17 cellular contexts compared by ENCODE assay signal in the genomic region with DNA sequence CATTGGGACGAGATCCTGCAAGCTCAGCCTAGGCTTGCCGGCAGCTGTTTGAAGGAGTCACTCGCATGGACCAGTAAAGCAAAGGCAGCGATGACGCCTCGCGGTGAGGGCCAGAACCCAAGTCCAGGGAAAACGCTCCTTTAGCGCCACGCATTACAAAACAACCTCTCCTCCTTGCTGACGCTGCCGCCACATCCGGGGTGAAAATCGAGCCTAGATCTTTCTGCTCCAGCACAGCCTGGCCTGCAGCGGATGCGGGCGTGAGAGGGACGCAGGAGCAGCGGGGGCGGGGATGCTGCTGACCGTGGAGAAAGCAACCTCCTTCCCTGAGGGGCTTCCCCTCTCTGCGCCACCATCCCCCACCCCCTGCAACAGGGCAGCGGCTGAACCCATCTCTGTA. TPM values are rescaled to one million over a fixed set of nuclear protein-coding genes. Genes with fewer than 3 reads are reported as not detected.
DNase-seq lines count a peak whose midpoint lies in the region; ATAC-seq, FAIRE-seq and TF ChIP-seq lines count a peak whose summit lies in the region.
"Had no signal": no experiment of that assay in that cellular context is flagged by ENCODE, and none has a peak within 500 bp of the region (broad histone marks: within the 10 kb centered on the region; RNA-seq: fewer than 3 reads in every experiment).

No MANE protein-coding gene starts in this region.

- H3K27me3 Mint-ChIP-seq in H9 (ENCODE audit: low read depth): peaks cover 3% of the 10 kb centered on the region; the same call in 1 of the 2 replicates

- no peak overlapping the region for H3K56ac ChIP-seq in H9 (ENCODE audit: insufficient read length, low read depth, low read length)

- H3K4ac ChIP-seq in H9 (ENCODE audit: low read depth, low read length): no peak overlapping the region
- no peak overlapping the region for H3K4ac ChIP-seq in neuronal stem cell (ENCODE audit: low read length)

- no TSS peak for BruUV-seq in GM12878 (replicated peaks; lab: Mats Ljungman, UMichigan)

- in situ Hi-C loops in GM12878 (cut with MboI): no loop called here

- H3K79me2 ChIP-seq in H9 (ENCODE audit: insufficient read depth, low read length) (no peaks in the 10 kb centered on the region), GM12878 (ENCODE audit: control insufficient read depth, insufficient read depth, low read length) (no peaks in the 10 kb centered on the region)

- H3K9ac ChIP-seq in H9 (ENCODE audit: extremely low read depth, insufficient read length, low read length): no peak overlapping the region
- no peak overlapping the region for H3K9ac ChIP-seq in GM12878 (ENCODE audit: control insufficient read depth, insufficient read depth, low read length)
- H3K9ac ChIP-seq in neuronal stem cell (ENCODE audit: low read depth, low read length, poor library complexity): peak overlapping the region; percentile 68
- H3K9ac ChIP-seq: BLaER1 treated with 17β-estradiol and CSF1 and Interleukin-3, amounts not matched to agents 10 nM and 100 nM had no signal

- H2BK15ac ChIP-seq in H9 (ENCODE audit: low read depth, low read length): no peak overlapping the region
- no peak overlapping the region for H2BK15ac ChIP-seq in neuronal stem cell (ENCODE audit: low read length)

- no peak overlapping the region for H3K4me3 ChIP-seq in GM12878
- no peak overlapping the region for H3K4me3 ChIP-seq in neuronal stem cell (ENCODE audit: low read length in 2 of 2)
- H3K4me3 ChIP-seq: BLaER1 treated with 17β-estradiol and CSF1 and Interleukin-3, amounts not matched to agents 10 nM and 100 nM had no signal

- H3K4me1 ChIP-seq in H9 (ENCODE audit: insufficient read depth, low read length): no peaks in the 10 kb centered on the region; the same call in 1 of the 2 replicates
- H3K4me1 ChIP-seq in GM12878 (ENCODE audit: control insufficient read depth, insufficient read depth, low read length): peaks cover 30% of the 10 kb centered on the region
- no peaks in the 10 kb centered on the region for H3K4me1 ChIP-seq in neuronal stem cell (ENCODE audit: control insufficient read depth in 2 of 2, insufficient read depth in 1 of 2, low read depth in 1 of 2, low read length in 2 of 2)

- H2BK120ac ChIP-seq in H9 (ENCODE audit: low read depth, low read length, poor library complexity, severe bottlenecking) (no peak overlapping the region), neuronal stem cell (ENCODE audit: low read depth, low read length) (no peak overlapping the region)

- TF ChIP-seq RAD21 in GM12878 (IDR thresholded peaks at IDR 0.05; ENCODE audit: insufficient read depth, low read depth, low read length): no peak

- no peaks in the 10 kb centered on the region for H3K27me3 ChIP-seq in H9 (ENCODE audit: insufficient read depth, low read length)
- no peaks in the 10 kb centered on the region for H3K27me3 ChIP-seq in GM12878 (replicated peaks in 1 of 2; ENCODE audit: control insufficient read depth in 2 of 2, insufficient read depth in 2 of 2, low read length in 1 of 2)
- peaks cover 0 to 5% (median 0%) of the 10 kb centered on the region in 3 experiments for H3K27me3 ChIP-seq in neuronal stem cell (ENCODE audit: control insufficient read depth in 3 of 3, insufficient read depth in 3 of 3, low read depth in 1 of 3, low read length in 3 of 3)
- H3K27me3 ChIP-seq: BLaER1 treated with 17β-estradiol and CSF1 and Interleukin-3, amounts not matched to agents 10 nM and 100 nM had no signal

- ATAC-seq in GM12878 (no peak), HG03280 (IDR thresholded peaks at IDR 0.05; ENCODE audit: unreplicated experiment) (no peak), GM18519 (IDR thresholded peaks at IDR 0.05; ENCODE audit: low FRiP score, unreplicated experiment) (no peak)
- ATAC-seq: HepG2 had no signal

- TF ChIP-seq CTCF in H9 (conservative IDR thresholded peaks at IDR 0.05) (no peak), GM12878 (IDR thresholded peaks at IDR 0.05 in 2 of 3, conservative IDR thresholded peaks at IDR 0.05 in 1 of 3; ENCODE audit: control insufficient read depth in 2 of 3, extremely low read depth in 1 of 3, insufficient read depth in 1 of 3, low read depth in 3 of 3, low read length in 3 of 3) (no peak)

- SMC1A ChIA-PET in GM12878 (lab: Charles Lee; ENCODE audit: uncharacterized antibody, unreplicated experiment): interaction anchor here (9.3 to 10.3 kb wide), 2 partner anchors 23 to 127 kb away, joined by 122 to 262 read pairs; no protein-coding TSS in a partner anchor

- no peaks in the 10 kb centered on the region for H3K9me3 ChIP-seq in H9 (ENCODE audit: control insufficient read depth, low read depth, low read length)
- no peaks in the 10 kb centered on the region; the same call in 2 of the 3 replicates for H3K9me3 ChIP-seq in GM12878 (replicated peaks; ENCODE audit: control insufficient read depth, insufficient read depth, low read length)
- peaks cover 0 to 2% of the 10 kb centered on the region in 2 donors for H3K9me3 ChIP-seq in neuronal stem cell (replicated peaks in 1 of 2; ENCODE audit: control insufficient read depth in 2 of 2, insufficient read depth in 1 of 2, low read depth in 1 of 2, low read length in 2 of 2)

- no peak overlapping the region for H4K91ac ChIP-seq in H9 (ENCODE audit: insufficient read length, low read depth, low read length)
- no peak overlapping the region for H4K91ac ChIP-seq in neuronal stem cell (ENCODE audit: low read depth, low read length, poor library complexity)

- H2BK12ac ChIP-seq in H9 (ENCODE audit: insufficient read length, low read depth, low read length) (no peak overlapping the region), neuronal stem cell (ENCODE audit: low read length) (no peak overlapping the region)

- H3K27ac Mint-ChIP-seq in H9: 0 out of 7 replicates have a peak overlapping the region, but pooled peaks of 1 of the 3 experiments have one; percentile 35

- no peaks in the 10 kb centered on the region for H3K23me2 ChIP-seq in H9 (ENCODE audit: insufficient read length, low read depth, low read length, poor library complexity, severe bottlenecking)

- H2BK5ac ChIP-seq in H9 (ENCODE audit: insufficient read length, low read length): no peak overlapping the region
- no peak overlapping the region for H2BK5ac ChIP-seq in neuronal stem cell (ENCODE audit: low read length)

- H3K4me1 Mint-ChIP-seq in H9: peaks cover 0 to 5% of the 10 kb centered on the region in 2 experiments; a peak in 2 of 4 replicates

- peak overlapping the region; percentile 36 for H4K5ac ChIP-seq in H9 (ENCODE audit: insufficient read length, low read depth, low read length)

- CTCF ChIA-PET in GM12878 (lab: Yijun Ruan, JAX): no interaction called here

- no peak overlapping the region for H2BK20ac ChIP-seq in H9 (ENCODE audit: low read depth, low read length, poor library complexity, severe bottlenecking)

- H3K79me1 ChIP-seq in H9 (ENCODE audit: insufficient read depth, low read depth, low read length, poor library complexity, severe bottlenecking) (no peaks in the 10 kb centered on the region), neuronal stem cell (ENCODE audit: low read depth, low read length) (peaks cover 2% of the 10 kb centered on the region)

- FAIRE-seq in GM12878 (lab: Jason Lieb, UNC) (no peak), GM12891 (lab: Jason Lieb, UNC) (no peak)
- FAIRE-seq: H54, HepG2, HTR-8/SVneo had no signal

- H3K9me3 Mint-ChIP-seq in H9: peaks cover 3 to 4% of the 10 kb centered on the region in 2 experiments; a peak in 3 of 5 replicates

- H3K36me3 ChIP-seq in GM12878 (ENCODE audit: control insufficient read depth in 2 of 2, insufficient read depth in 2 of 2, low read length in 1 of 2): no peaks in the 10 kb centered on the region
- H3K36me3 ChIP-seq in neuronal stem cell (replicated peaks in 1 of 2; ENCODE audit: control insufficient read depth in 2 of 2, insufficient read depth in 2 of 2, low read length in 2 of 2): no peaks in the 10 kb centered on the region
- H3K36me3 ChIP-seq: BLaER1 treated with 17β-estradiol and CSF1 and Interleukin-3, amounts not matched to agents 10 nM and 100 nM had no signal

- H4K8ac ChIP-seq in H9 (replicated peaks; ENCODE audit: insufficient read length, low read depth, low read length) (no peak overlapping the region), neuronal stem cell (ENCODE audit: low read depth, low read length) (no peak overlapping the region)

- H3T11ph ChIP-seq in H9 (ENCODE audit: low read length): no peak overlapping the region

- peak; percentile 9 for DNase-seq in Daoy (ENCODE audit: low read depth)
- no peak for DNase-seq in H9
- DNase-seq in GM12878 (ENCODE audit: low read depth, low spot score): no peak
- DNase-seq in neuronal stem cell (ENCODE audit: low spot score): no peak
- DNase-seq in GM12891 (ENCODE audit: insufficient read length, low spot score): no peak
- DNase-seq in SK-N-DZ (ENCODE audit: low spot score): no peak
- DNase-seq: 8988T; ACHN; CD4-positive, CD25-positive, alpha-beta regulatory T cell; DMS53 had no signal

- H4K20me1 ChIP-seq in H9 (ENCODE audit: control insufficient read depth, insufficient read depth, insufficient read length): no peaks in the 10 kb centered on the region
- H4K20me1 ChIP-seq in GM12878 (ENCODE audit: control insufficient read depth, insufficient read depth): no peaks in the 10 kb centered on the region
- H4K20me1 ChIP-seq: BLaER1 treated with 17β-estradiol and CSF1 and Interleukin-3, amounts not matched to agents 10 nM and 100 nM had no signal

- H3K23ac ChIP-seq in H9 (ENCODE audit: insufficient read length, low read depth, low read length): no peak overlapping the region
- peak overlapping the region; percentile 18 for H3K23ac ChIP-seq in neuronal stem cell (ENCODE audit: low read depth, low read length, poor library complexity)

- POLR2A ChIA-PET in GM12878 (lab: Charles Lee): no interaction called here

- RAD21 ChIA-PET in GM12878 (lab: Charles Lee; ENCODE audit: unreplicated experiment): no interaction called here

- no peaks in the 10 kb centered on the region for H3K36me3 Mint-ChIP-seq in H9 (ENCODE audit: insufficient read depth in 1 of 3, low read depth in 3 of 3)
- H3K36me3 Mint-ChIP-seq: CD4-positive, CD25-positive, alpha-beta regulatory T cell had no signal

- H3K27ac ChIP-seq in H9 (ENCODE audit: insufficient read length, low read depth, low read length) (no peak overlapping the region), GM12878 (ENCODE audit: control insufficient read depth, insufficient read depth) (no peak overlapping the region), neuronal stem cell (replicated peaks; ENCODE audit: low read length) (no peak overlapping the region)
- H3K27ac ChIP-seq: BLaER1 treated with 17β-estradiol and CSF1 and Interleukin-3, amounts not matched to agents 10 nM and 100 nM had no signal

- H3K14ac ChIP-seq in H9 (ENCODE audit: insufficient read depth, low read length): peak overlapping the region; percentile 56; the same call in 1 of the 2 replicates
- H3K14ac ChIP-seq in neuronal stem cell (ENCODE audit: low read length): no peak overlapping the region

- H2AK5ac ChIP-seq in H9 (ENCODE audit: insufficient read length, low read length): no peak overlapping the region
- no peak overlapping the region for H2AK5ac ChIP-seq in neuronal stem cell (ENCODE audit: low read depth, low read length)

- TF ChIP-seq EP300 in GM12878 (IDR thresholded peaks at IDR 0.05; ENCODE audit: borderline replicate concordance in 1 of 2, control insufficient read depth in 1 of 2, low read depth in 2 of 2, low read length in 2 of 2): no peak

- H2AFZ ChIP-seq in H9 (ENCODE audit: low read length): no peak overlapping the region
- no peak overlapping the region for H2AFZ ChIP-seq in GM12878 (ENCODE audit: control insufficient read depth, low read depth, low read length)
- no peak overlapping the region for H2AFZ ChIP-seq in neuronal stem cell (ENCODE audit: low read length)

- H3K18ac ChIP-seq in H9 (ENCODE audit: insufficient read length, low read depth, low read length): no peak overlapping the region
- no peak overlapping the region for H3K18ac ChIP-seq in neuronal stem cell (ENCODE audit: low read length)

- TF ChIP-seq POLR2A in GM12878 (IDR thresholded peaks at IDR 0.05; ENCODE audit: low read depth, low read length) (no peak), GM12891 (IDR thresholded peaks at IDR 0.05; ENCODE audit: low read depth, low read length) (no peak)

- no peak overlapping the region for H3K4me2 ChIP-seq in H9 (ENCODE audit: insufficient read depth, insufficient read length, low read length)
- no peak overlapping the region for H3K4me2 ChIP-seq in GM12878 (ENCODE audit: control insufficient read depth, insufficient read depth)
- no peak overlapping the region for H3K4me2 ChIP-seq in neuronal stem cell (ENCODE audit: insufficient read depth, low read length, poor library complexity, severe bottlenecking)
- H3K4me2 ChIP-seq: BLaER1 treated with 17β-estradiol and CSF1 and Interleukin-3, amounts not matched to agents 10 nM and 100 nM had no signal

- H3K4me3 Mint-ChIP-seq in H9: no peak overlapping the region
- H3K4me3 Mint-ChIP-seq: CD4-positive, CD25-positive, alpha-beta regulatory T cell had no signal

- no CpG with 5 or more reads among the region's 23 CpGs for WGBS in H9 (ENCODE audit: extremely low coverage, insufficient read length, low lambda C conversion rate)
- 90% methylated on average over 21 of the region's 23 CpGs for WGBS in GM12878 (ENCODE audit: insufficient coverage, insufficient replicate concordance, low lambda C conversion rate, missing lambda C conversion rate)
- no CpG with 5 or more reads among the region's 23 CpGs for WGBS in neuronal stem cell (ENCODE audit: extremely low coverage in 2 of 2, insufficient read length in 2 of 2, insufficient replicate concordance in 1 of 2), 2 donors

- intact Hi-C loops in GM12878 (cut with micrococcal nuclease; ENCODE audit: unreplicated experiment): no loop called here

RNA-seq across cellular contexts. Expression of gene CASR, which starts 46.7 kb away (rescaled TPM):
- total RNA-seq in Daoy (2014; rRNA removed; shearing (Covaris generic)): not detected in 2 replicates
- total RNA-seq in H9 (2021) (0.02 TPM in 1 of 2 replicates, not detected in the other), GM12878 (2014; rRNA removed) (0.05 and 0.06 TPM in 2 replicates), GM12878 (2014; rRNA removed; fragmentation: Illumina TruSeq; extraction: Trizol) (0.04 and 0.05 TPM in 2 replicates), GM12878 (2021) (0.13 and 0.27 TPM in 2 replicates)
- total RNA-seq in GM12878 (2013; cell fraction: nucleolus; rRNA removed): 0.10 and 0.35 TPM in 2 replicates
- polyA plus RNA-seq in GM12878 (2011; ENCODE audit: low read depth): 0.14 TPM
- polyA plus RNA-seq in GM12878 (2011; rRNA removed) (0.07 and 0.22 TPM in 2 replicates), GM12878 (2014; fragmentation: Illumina TruSeq; extraction: Trizol) (0.13 and 0.81 TPM in 2 replicates), GM12878 (2014; fragmentation: Nextera tagmentation; extraction: Ambion mirVana) (under 1 TPM; 0.04 to 0.37 TPM), GM12878 (2014; rRNA removed) (0.08 and 0.09 TPM in 2 replicates), GM12878 (2016; fragmentation: Nextera tagmentation; extraction: Ambion mirVana) (under 1 TPM; 0.09 to 0.15 TPM)
- 0.08 and 0.10 TPM in 2 replicates for polyA plus RNA-seq in GM12878 (2011; cell fraction: cytosol; rRNA removed)
- 0.19 and 0.25 TPM in 2 replicates for polyA plus RNA-seq in GM12878 (2011; cell fraction: nucleus; rRNA removed)
- polyA plus RNA-seq in GM12878 (2012): 0.14 and 0.25 TPM in 2 replicates
- 0.21 and 0.29 TPM in 2 replicates for polyA minus RNA-seq in GM12878 (2011; rRNA and poly(A)+ RNA removed)
- not detected in 2 replicates for polyA minus RNA-seq in GM12878 (2011; cell fraction: cytosol; rRNA and poly(A)+ RNA removed)
- 0.19 and 0.24 TPM in 2 replicates for polyA minus RNA-seq in GM12878 (2011; cell fraction: nucleus; rRNA and poly(A)+ RNA removed)
- not detected for polyA plus RNA-seq in neuronal stem cell (2013, experiment 1 of 2)
- not detected for polyA plus RNA-seq in neuronal stem cell (2013, experiment 2 of 2)
- 0.08 TPM for polyA plus RNA-seq in GM12891 (2012; ENCODE audit: low read depth, missing spikeins)
- not detected in 2 replicates for polyA plus RNA-seq in SK-N-DZ (2014; cell fraction: cytosol; rRNA removed)
- polyA plus RNA-seq in SK-N-DZ (2014; cell fraction: nucleus; rRNA removed): not detected in 2 replicates
- total RNA-seq: CD4-positive, CD25-positive, alpha-beta regulatory T cell; G401; HepG2 had no signal
- polyA plus RNA-seq: HepG2 had no signal
